36 cellular contexts compared by ENCODE assay signal in the genomic region with DNA sequence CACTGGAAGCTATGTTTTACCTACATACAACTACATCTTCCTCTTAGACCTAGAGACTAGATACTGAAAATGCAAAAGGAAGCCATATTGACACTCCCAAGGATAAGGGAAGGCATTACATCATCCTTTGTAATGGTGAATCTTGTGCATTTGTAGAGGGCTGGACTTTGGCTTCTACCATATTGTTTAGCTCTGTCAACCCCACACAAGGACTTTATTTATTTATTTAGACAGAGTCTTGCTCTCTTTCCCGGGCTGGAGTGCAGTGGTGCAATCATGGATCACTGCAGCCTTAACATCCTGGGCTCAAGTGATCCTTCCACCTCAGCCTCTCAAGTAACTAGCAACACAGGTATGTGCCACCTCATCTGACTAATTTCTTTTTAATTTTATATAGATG.
"Had no signal": no experiment of that assay in that cellular context is flagged by ENCODE, and none has a peak within 500 bp of the region (broad histone marks: within the 10 kb centered on the region; RNA-seq: fewer than 3 reads in every experiment).

No MANE protein-coding gene starts in this region.

- H3K27me3 Mint-ChIP-seq: activated CD4-positive, alpha-beta memory T cell treated with anti-CD3 and anti-CD28 coated beads for 36 hours; activated CD4-positive, alpha-beta T cell treated with anti-CD3 and anti-CD28 coated beads for 36 hours; activated CD8-positive, alpha-beta memory T cell treated with anti-CD3 and anti-CD28 coated beads, Interleukin-2, amount 10 ng/mL, durations not matched to agents 7 days and 5 days; activated naive CD4-positive, alpha-beta T cell treated with anti-CD3 and anti-CD28 coated beads, Interleukin-2, amount 50 U/mL, for 24 hours; activated naive CD8-positive, alpha-beta T cell treated with anti-CD3 and anti-CD28 coated beads for 36 hours; activated naive CD8-positive, alpha-beta T cell treated with anti-CD3 and anti-CD28 coated beads, Interleukin-2, amount 50 U/mL, for 24 hours; effector memory CD8-positive, alpha-beta T cell; T-helper 17 cell had no signal

- ATAC-seq: activated CD4-positive, alpha-beta T cell treated with anti-CD3 and anti-CD28 coated beads for 36 hours; activated CD8-positive, alpha-beta memory T cell treated with anti-CD3 and anti-CD28 coated beads, Interleukin-2, amount 10 ng/mL, durations not matched to agents 7 days and 5 days; activated CD8-positive, alpha-beta T cell treated with anti-CD3 and anti-CD28 coated beads, Interleukin-2, amount 10 ng/mL, durations not matched to agents 7 days and 5 days; activated naive CD8-positive, alpha-beta T cell treated with anti-CD3 and anti-CD28 coated beads, Interleukin-2, amount 50 U/mL, for 24 hours; body of pancreas; effector memory CD8-positive, alpha-beta T cell; foreskin keratinocyte; gastrocnemius medialis; heart left ventricle; T-helper 17 cell had no signal

- H3K4me1 Mint-ChIP-seq: activated CD4-positive, alpha-beta T cell treated with anti-CD3 and anti-CD28 coated beads for 36 hours; activated CD4-positive, alpha-beta T cell treated with anti-CD3 and anti-CD28 coated beads, Interleukin-2, amount 10 ng/mL, durations not matched to agents 24 days and 14 days; activated CD8-positive, alpha-beta memory T cell treated with anti-CD3 and anti-CD28 coated beads, Interleukin-2, amount 10 ng/mL, durations not matched to agents 7 days and 5 days; activated naive CD4-positive, alpha-beta T cell treated with anti-CD3 and anti-CD28 coated beads, Interleukin-2, amount 50 U/mL, for 24 hours; activated naive CD8-positive, alpha-beta T cell treated with anti-CD3 and anti-CD28 coated beads for 36 hours; activated naive CD8-positive, alpha-beta T cell treated with anti-CD3 and anti-CD28 coated beads, Interleukin-2, amount 50 U/mL, for 24 hours; T-helper 17 cell had no signal

- H3K4me3 ChIP-seq: adrenal gland, body of pancreas, esophagus muscularis mucosa, gastrocnemius medialis, heart left ventricle had no signal

- H3K9me3 ChIP-seq: adrenal gland, body of pancreas, esophagus muscularis mucosa, gastrocnemius medialis had no signal

- DNase-seq: activated CD4-positive, alpha-beta memory T cell treated with anti-CD3 and anti-CD28 coated beads for 36 hours; activated CD4-positive, alpha-beta T cell treated with anti-CD3 and anti-CD28 coated beads for 36 hours; activated CD4-positive, alpha-beta T cell treated with anti-CD3 and anti-CD28 coated beads, Interleukin-2, amount 10 ng/mL, durations not matched to agents 24 days and 14 days; activated CD4-positive, CD25-positive, alpha-beta regulatory T cell; activated CD4-positive, CD25-positive, alpha-beta regulatory T cell treated with anti-CD3 and anti-CD28 coated beads, Interleukin-2, amount 50 U/mL, for 72 hours; activated CD8-positive, alpha-beta memory T cell treated with anti-CD3 and anti-CD28 coated beads, Interleukin-2, amount 10 ng/mL, durations not matched to agents 7 days and 5 days; activated CD8-positive, alpha-beta memory T cell treated with anti-CD3 and anti-CD28 coated beads, Interleukin-2, amount 50 U/mL, for 4 hours; activated CD8-positive, alpha-beta T cell treated with anti-CD3 and anti-CD28 coated beads, Interleukin-2, amount 10 ng/mL, durations not matched to agents 7 days and 5 days; activated effector memory CD4-positive, alpha-beta T cell treated with anti-CD3 and anti-CD28 coated beads, Interleukin-2, amount 50 U/mL, for 16 hours; activated naive CD4-positive, alpha-beta T cell treated with anti-CD3 and anti-CD28 coated beads for 36 hours; activated naive CD8-positive, alpha-beta T cell treated with anti-CD3 and anti-CD28 coated beads for 36 hours; activated naive CD8-positive, alpha-beta T cell treated with anti-CD3 and anti-CD28 coated beads, Interleukin-2, amount 50 U/mL, for 24 hours; activated T-cell treated with anti-CD3 and anti-CD28 coated beads, Interleukin-2, amount 50 U/mL, for 1 hour; activated T-cell treated with anti-CD3 and anti-CD28 coated beads, Interleukin-2, amount 50 U/mL, for 48 hours; adrenal gland; amygdala; aorta; body of pancreas; caudate nucleus; cortex of kidney; dermis blood vessel endothelial cell; effector CD4-positive, alpha-beta T cell; effector memory CD8-positive, alpha-beta T cell; erythroblast; foreskin keratinocyte; gastrocnemius medialis; glutamatergic neuron; heart left ventricle; T-helper 17 cell; T1000; WERI-Rb-1 had no signal

- H3K27me3 ChIP-seq: adrenal gland, body of pancreas, esophagus muscularis mucosa, foreskin keratinocyte, gastrocnemius medialis, heart left ventricle had no signal

- H3K4me1 ChIP-seq: body of pancreas, foreskin keratinocyte, gastrocnemius medialis had no signal

- H3K27ac ChIP-seq: adrenal gland, body of pancreas, esophagus muscularis mucosa, foreskin keratinocyte, gastrocnemius medialis, heart left ventricle, WERI-Rb-1 had no signal

- H3K4me3 Mint-ChIP-seq: activated CD4-positive, alpha-beta memory T cell treated with anti-CD3 and anti-CD28 coated beads for 36 hours; activated CD4-positive, alpha-beta T cell treated with anti-CD3 and anti-CD28 coated beads for 36 hours; activated CD4-positive, alpha-beta T cell treated with anti-CD3 and anti-CD28 coated beads, Interleukin-2, amount 10 ng/mL, durations not matched to agents 24 days and 14 days; activated CD8-positive, alpha-beta memory T cell treated with anti-CD3 and anti-CD28 coated beads, Interleukin-2, amount 10 ng/mL, durations not matched to agents 7 days and 5 days; activated CD8-positive, alpha-beta T cell treated with anti-CD3 and anti-CD28 coated beads, Interleukin-2, amount 10 ng/mL, durations not matched to agents 7 days and 5 days; activated naive CD4-positive, alpha-beta T cell treated with anti-CD3 and anti-CD28 coated beads for 36 hours; activated naive CD4-positive, alpha-beta T cell treated with anti-CD3 and anti-CD28 coated beads, Interleukin-2, amount 50 U/mL, for 24 hours; activated naive CD8-positive, alpha-beta T cell treated with anti-CD3 and anti-CD28 coated beads for 36 hours; activated naive CD8-positive, alpha-beta T cell treated with anti-CD3 and anti-CD28 coated beads, Interleukin-2, amount 50 U/mL, for 24 hours; activated T-helper 1 cell treated with anti-CD3 and anti-CD28 coated beads, Interleukin-12 subunit alpha, Interleukin-12 subunit beta, Interleukin-2, Interleukin-4 antibody, amounts not matched to agents 30 ng/mL and 10 ng/mL and 1 ng/mL, durations not matched to agents 14 hours and 24 hours and 36 hours; effector memory CD8-positive, alpha-beta T cell; T-helper 17 cell; T-helper 2 cell treated with Interferon-gamma antibody and Interleukin-4, amounts not matched to agents 5 μg/mL and 100 μg/mL, for 36 hours had no signal

- H3K36me3 ChIP-seq: adrenal gland, gastrocnemius medialis, heart left ventricle, WERI-Rb-1 had no signal

- H3K27ac Mint-ChIP-seq: activated CD4-positive, alpha-beta memory T cell treated with anti-CD3 and anti-CD28 coated beads for 36 hours; activated CD4-positive, alpha-beta T cell treated with anti-CD3 and anti-CD28 coated beads for 36 hours; activated CD4-positive, alpha-beta T cell treated with anti-CD3 and anti-CD28 coated beads, Interleukin-2, amount 10 ng/mL, durations not matched to agents 24 days and 14 days; activated CD8-positive, alpha-beta memory T cell treated with anti-CD3 and anti-CD28 coated beads, Interleukin-2, amount 10 ng/mL, durations not matched to agents 7 days and 5 days; activated CD8-positive, alpha-beta T cell treated with anti-CD3 and anti-CD28 coated beads, Interleukin-2, amount 10 ng/mL, durations not matched to agents 7 days and 5 days; activated naive CD4-positive, alpha-beta T cell treated with anti-CD3 and anti-CD28 coated beads for 36 hours; activated naive CD4-positive, alpha-beta T cell treated with anti-CD3 and anti-CD28 coated beads, Interleukin-2, amount 50 U/mL, for 24 hours; activated naive CD8-positive, alpha-beta T cell treated with anti-CD3 and anti-CD28 coated beads for 36 hours; activated naive CD8-positive, alpha-beta T cell treated with anti-CD3 and anti-CD28 coated beads, Interleukin-2, amount 50 U/mL, for 24 hours; activated T-helper 1 cell treated with anti-CD3 and anti-CD28 coated beads, Interleukin-12 subunit alpha, Interleukin-12 subunit beta, Interleukin-2, Interleukin-4 antibody, amounts not matched to agents 30 ng/mL and 10 ng/mL and 1 ng/mL, durations not matched to agents 14 hours and 24 hours and 36 hours; activated T-helper 2 cell treated with anti-CD3 and anti-CD28 coated beads, Interferon-gamma antibody, Interleukin-2, Interleukin-4, amounts not matched to agents 10 μg/mL and 5 μg/mL and 100 μg/mL, durations not matched to agents 14 hours and 24 hours and 36 hours; T-helper 17 cell; T-helper 2 cell treated with Interferon-gamma antibody and Interleukin-4, amounts not matched to agents 5 μg/mL and 100 μg/mL, for 36 hours had no signal

- H3K9me3 Mint-ChIP-seq: activated CD4-positive, alpha-beta memory T cell treated with anti-CD3 and anti-CD28 coated beads for 36 hours; activated CD4-positive, alpha-beta T cell treated with anti-CD3 and anti-CD28 coated beads, Interleukin-2, amount 10 ng/mL, durations not matched to agents 24 days and 14 days; activated naive CD4-positive, alpha-beta T cell treated with anti-CD3 and anti-CD28 coated beads for 36 hours; activated naive CD4-positive, alpha-beta T cell treated with anti-CD3 and anti-CD28 coated beads, Interleukin-2, amount 50 U/mL, for 24 hours; activated T-helper 2 cell treated with anti-CD3 and anti-CD28 coated beads, Interferon-gamma antibody, Interleukin-2, Interleukin-4, amounts not matched to agents 10 μg/mL and 5 μg/mL and 100 μg/mL, durations not matched to agents 14 hours and 24 hours and 36 hours; effector memory CD8-positive, alpha-beta T cell; T-helper 2 cell treated with Interferon-gamma antibody and Interleukin-4, amounts not matched to agents 5 μg/mL and 100 μg/mL, for 36 hours had no signal
